8 cellular contexts compared by ENCODE assay signal in the genomic region with DNA sequence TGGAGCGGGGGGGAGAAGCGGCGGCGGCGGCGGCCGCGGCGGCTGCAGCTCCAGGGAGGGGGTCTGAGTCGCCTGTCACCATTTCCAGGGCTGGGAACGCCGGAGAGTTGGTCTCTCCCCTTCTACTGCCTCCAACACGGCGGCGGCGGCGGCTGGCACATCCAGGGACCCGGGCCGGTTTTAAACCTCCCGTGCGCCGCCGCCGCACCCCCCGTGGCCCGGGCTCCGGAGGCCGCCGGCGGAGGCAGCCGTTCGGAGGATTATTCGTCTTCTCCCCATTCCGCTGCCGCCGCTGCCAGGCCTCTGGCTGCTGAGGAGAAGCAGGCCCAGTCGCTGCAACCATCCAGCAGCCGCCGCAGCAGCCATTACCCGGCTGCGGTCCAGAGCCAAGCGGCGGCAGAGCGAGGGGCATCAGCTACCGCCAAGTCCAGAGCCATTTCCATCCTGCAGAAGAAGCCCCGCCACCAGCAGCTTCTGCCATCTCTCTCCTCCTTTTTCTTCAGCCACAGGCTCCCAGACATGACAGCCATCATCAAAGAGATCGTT. TPM values are rescaled to one million over a fixed set of nuclear protein-coding genes. Genes with fewer than 3 reads are reported as not detected.
A peak's percentile ranks its signal among the peaks of the same experiment; 100 is the strongest.
DNase-seq lines count a peak whose midpoint lies in the region; ATAC-seq and TF ChIP-seq lines count a peak whose summit lies in the region.
"Not testable (repeated sequence)": the region's sequence is repeated elsewhere in the genome, so short reads cannot be mapped to it uniquely, and the experiment has no call there.

No MANE protein-coding gene starts in this region.

- H3K36me3 ChIP-seq in esophagus (ENCODE audit: control insufficient read depth in 2 of 2, insufficient read depth in 2 of 2, low read length in 1 of 2); psoas muscle (ENCODE audit: insufficient read depth in 1 of 2, low read depth in 1 of 2); upper lobe of left lung: not testable (repeated sequence)

- H3K4me3 ChIP-seq in GM08714 (ENCODE audit: low read length) (peak overlapping the region; percentile 90), NB4 (ENCODE audit: low read depth, low read length) (peak overlapping the region; percentile 77), esophagus (ENCODE audit: low read depth in 1 of 2, low read length in 2 of 2) (peak overlapping the region; percentile 90 to 95), psoas muscle (peak overlapping the region; percentile 77), upper lobe of left lung (peak overlapping the region; percentile 68 to 97 (median 80))

- not testable (repeated sequence) for H3K4me1 ChIP-seq in esophagus (ENCODE audit: control insufficient read depth in 2 of 2, insufficient read depth in 2 of 2, low read length in 1 of 2)
- H3K4me1 ChIP-seq in psoas muscle (peaks cover 11% of the 10 kb centered on the region), upper lobe of left lung (peaks cover 3 to 27% (median 22%) of the 10 kb centered on the region in 4 donors)

- not testable (repeated sequence) for H3K9me3 ChIP-seq in esophagus (ENCODE audit: control insufficient read depth in 2 of 2, insufficient read depth in 1 of 2, low read depth in 1 of 2, low read length in 1 of 2); psoas muscle; upper lobe of left lung

- CTCF ChIA-PET in WTC11 (lab: Charles Lee), result not testable (repeated sequence)

- DNase-seq in NB4 (ENCODE audit: low read depth), result peak; percentile 67
- peak; percentile 24 for DNase-seq in WTC11 (ENCODE audit: low spot score)
- peak; percentile 57 for DNase-seq in left lobe of liver (ENCODE audit: low spot score)
- peak; percentile 40 to 68 for DNase-seq in psoas muscle
- DNase-seq in upper lobe of left lung, result peak in 1 of 2 donors; percentile 91

- 0 out of 2 replicates have a peak overlapping the region, but pooled peaks have one; percentile 80 for H3K27ac Mint-ChIP-seq in WTC11

- not testable (repeated sequence) for H3K9me3 Mint-ChIP-seq in WTC11

- intact Hi-C loops in psoas muscle (cut with DNase I), result loop anchor here (5.0 to 10.0 kb wide), 6 partner anchors 93 to 523 kb away; no protein-coding TSS in a partner anchor

- 0% methylated on average over 13 to 47 of the region's 47 CpGs for WGBS in adipose tissue, 3 donors
- 0 to 1% methylated on average over 40 to 47 of the region's 47 CpGs for WGBS in esophagus, 2 donors
- WGBS in psoas muscle, 3 donors, result 0 to 1% (median 0%) methylated on average over 30 to 47 of the region's 47 CpGs
- WGBS in upper lobe of left lung, 2 donors, result 0% methylated on average over 7 to 24 of the region's 47 CpGs

- peaks cover 44% of the 10 kb centered on the region for H3K4me1 Mint-ChIP-seq in WTC11

- POLR2A ChIA-PET in WTC11 (lab: Charles Lee), result interaction anchor here (0.5 to 3.0 kb wide), 7 partner anchors 8 to 484 kb away, joined by 3 to 24 read pairs (median 3); partner anchors contain the start of gene ATAD1

- not testable (repeated sequence) for H3K27me3 Mint-ChIP-seq in WTC11 (ENCODE audit: low read depth)

- H3K36me3 Mint-ChIP-seq in WTC11, result not testable (repeated sequence)

- H3K4me3 Mint-ChIP-seq in WTC11, result peak overlapping the region; percentile 93

- H3K27ac ChIP-seq in adipose tissue (ENCODE audit: low read depth, low read length) (peak overlapping the region; percentile 96), esophagus (ENCODE audit: low read depth in 2 of 2, low read length in 1 of 2) (peak overlapping the region; percentile 96 to 99), psoas muscle (peak overlapping the region; percentile 94), upper lobe of left lung (peak overlapping the region; percentile 97 to 100 (median 98))

- TF ChIP-seq POLR2A in NB4 (IDR thresholded peaks at IDR 0.05; ENCODE audit: extremely low read depth, insufficient read length); upper lobe of left lung (IDR thresholded peaks at IDR 0.05): not testable (repeated sequence)

- TF ChIP-seq CTCF in NB4 (IDR thresholded peaks at IDR 0.05; ENCODE audit: low read depth, low read length); WTC11 (IDR thresholded peaks at IDR 0.05); psoas muscle (IDR thresholded peaks at IDR 0.05); upper lobe of left lung (IDR thresholded peaks at IDR 0.05): not testable (repeated sequence)

- TF ChIP-seq EP300 in upper lobe of left lung (IDR thresholded peaks at IDR 0.05), result not testable (repeated sequence)

- H3K27me3 ChIP-seq in esophagus (ENCODE audit: control insufficient read depth in 1 of 2, insufficient read depth in 2 of 2, low read length in 2 of 2); psoas muscle (ENCODE audit: insufficient read depth in 3 of 3, low read length in 2 of 3); upper lobe of left lung: not testable (repeated sequence)

- not testable (repeated sequence) for ATAC-seq in WTC11; left lobe of liver; upper lobe of left lung (ENCODE audit: low FRiP score in 2 of 2)
- peak; percentile 4 to 32 (median 12) for ATAC-seq in psoas muscle

RNA-seq across cellular contexts. Expression of gene PTEN, which starts 0.6 kb away (rescaled TPM):
- total RNA-seq in WTC11 (2021) (44.5 to 54.2 TPM (median 45.6 TPM) in 3 replicates), left lobe of liver (41.5 TPM), psoas muscle (10 to 100 TPM; 29.8 to 51.9 (median 42.4) TPM), upper lobe of left lung (100 to 1,000 TPM in 3 of 6 donors, 10 to 100 TPM in 3; 63.3 to 177 (median 99.0) TPM)
- polyA plus RNA-seq in adipose tissue (100 to 1,000 TPM in 1 of 3 donors, 10 to 100 TPM in 2; 18.1 to 106 (median 46.5) TPM), esophagus (10 to 100 TPM; 18.2 to 25.2 TPM), psoas muscle (10 to 100 TPM; 13.7 to 28.3 (median 14.6) TPM)

RNA-seq across cellular contexts. Expression of gene KLLN, which starts 0.7 kb away (rescaled TPM):
- total RNA-seq in WTC11 (2021) (0.52 to 1.1 TPM (median 1.0 TPM) in 3 replicates), left lobe of liver (0.68 TPM), psoas muscle (under 1 TPM; 0.22 to 0.43 (median 0.35) TPM), upper lobe of left lung (under 1 TPM in 4 of 6 donors, not detected in 2; 0.20 to 0.54 (median 0.44) TPM)
- polyA plus RNA-seq in adipose tissue (under 1 TPM; 0.20 to 0.90 (median 0.43) TPM), esophagus (under 1 TPM; 0.15 to 0.16 TPM), psoas muscle (under 1 TPM; 0.07 to 0.96 (median 0.14) TPM)

RNA-seq across cellular contexts. Expression of gene ATAD1, which starts 46.0 kb away (rescaled TPM):
- total RNA-seq in WTC11 (2021) (43.7 to 46.7 TPM (median 45.5 TPM) in 3 replicates), left lobe of liver (20.6 TPM), psoas muscle (10 to 100 TPM; 38.6 to 84.6 (median 52.6) TPM), upper lobe of left lung (10 to 100 TPM in 5 of 6 donors, 1 to 10 TPM in 1; 6.3 to 66.9 (median 36.2) TPM)
- polyA plus RNA-seq in adipose tissue (10 to 100 TPM; 10.5 to 17.2 (median 11.1) TPM), esophagus (10 to 100 TPM in 1 of 2 donors, 1 to 10 TPM in 1; 7.2 to 14.2 TPM), psoas muscle (10 to 100 TPM; 43.7 to 73.5 (median 58.5) TPM)
